8 cellular contexts compared by ENCODE assay signal in genomic region chr14:20632831-20633771, GRCh38. TPM values are rescaled to one million over a fixed set of nuclear protein-coding genes. Genes with fewer than 3 reads are reported as not detected.
DNase-seq lines count a peak whose midpoint lies in the region; ATAC-seq, FAIRE-seq and TF ChIP-seq lines count a peak whose summit lies in the region.

No MANE protein-coding gene starts in this region.

- peaks cover 48% of the 10 kb centered on the region for H3K4me1 Mint-ChIP-seq in activated T-cell treated with anti-CD3 and anti-CD28 coated beads, Interleukin-2, amount 50 U/mL, for 24 hours (ENCODE audit: low read depth)

- H3K27me3 ChIP-seq in foreskin keratinocyte (no peaks in the 10 kb centered on the region), neutrophil (peaks cover 100% of the 10 kb centered on the region)

- H3K36me3 Mint-ChIP-seq in activated T-cell treated with anti-CD3 and anti-CD28 coated beads, Interleukin-2, amount 50 U/mL, for 24 hours (ENCODE audit: low read depth), result no peaks in the 10 kb centered on the region

- no peak for FAIRE-seq in urothelium cell line (lab: Jason Lieb, UNC)

- peak overlapping the region; percentile 94 for H3K27ac Mint-ChIP-seq in activated T-cell treated with anti-CD3 and anti-CD28 coated beads, Interleukin-2, amount 50 U/mL, for 24 hours

- DNase-seq in AG09319 (ENCODE audit: extremely low read depth, low read depth) (peak; percentile 58), OCI-M1 (lab: John Stamatoyannopoulos, UW) (peak; percentile 94), foreskin keratinocyte (peak; percentile 74 to 89), urothelium cell line (ENCODE audit: low spot score) (peak; percentile 82)
- DNase-seq in activated T-cell treated with anti-CD3 and anti-CD28 coated beads, Interleukin-2, amount 50 U/mL, for 24 hours, result peak; percentile 82

- peaks cover 10% of the 10 kb centered on the region for H3K4me1 ChIP-seq in foreskin keratinocyte
- peaks cover 24 to 33% of the 10 kb centered on the region in 2 experiments for H3K4me1 ChIP-seq in neutrophil (ENCODE audit: control insufficient read depth in 1 of 2, insufficient read depth in 1 of 2, low read depth in 1 of 2, low read length in 1 of 2)

- H3K27ac ChIP-seq in foreskin keratinocyte (no peak overlapping the region), neutrophil (no peak overlapping the region)

- peak overlapping the region; percentile 80 for H3K4me3 Mint-ChIP-seq in activated T-cell treated with anti-CD3 and anti-CD28 coated beads, Interleukin-2, amount 50 U/mL, for 24 hours

- peaks cover 48% of the 10 kb centered on the region for H3K27me3 Mint-ChIP-seq in activated T-cell treated with anti-CD3 and anti-CD28 coated beads, Interleukin-2, amount 50 U/mL, for 24 hours

- TF ChIP-seq CTCF in AG09319 (IDR thresholded peaks at IDR 0.05; ENCODE audit: low read depth, low read length) (no peak), foreskin keratinocyte (conservative IDR thresholded peaks at IDR 0.05) (no peak), neutrophil (IDR thresholded peaks at IDR 0.05) (no peak)

- no peaks in the 10 kb centered on the region for H3K9me3 ChIP-seq in neutrophil

- ATAC-seq in GM19025 (IDR thresholded peaks at IDR 0.05; ENCODE audit: low read depth, unreplicated experiment) (peak; percentile 60), HG03442 (IDR thresholded peaks at IDR 0.05; ENCODE audit: unreplicated experiment) (peak; percentile 51), foreskin keratinocyte (peak; percentile 80)

- peak overlapping the region; percentile 12 to 14 for H3K4me3 ChIP-seq in neutrophil (ENCODE audit: low read depth in 1 of 2, low read length in 1 of 2)

- peaks cover 6% of the 10 kb centered on the region for H3K9me3 Mint-ChIP-seq in activated T-cell treated with anti-CD3 and anti-CD28 coated beads, Interleukin-2, amount 50 U/mL, for 24 hours

- no peaks in the 10 kb centered on the region for H3K36me3 ChIP-seq in neutrophil

RNA-seq across cellular contexts. Expression of gene OR6S1, which starts 8.4 kb away (rescaled TPM):
- not detected in 2 replicates for total RNA-seq in foreskin keratinocyte
- not detected in 2 replicates for polyA plus RNA-seq in foreskin keratinocyte

RNA-seq across cellular contexts. Expression of gene RNASE12, which starts 41.9 kb away (rescaled TPM):
- not detected in 2 replicates for total RNA-seq in foreskin keratinocyte
- not detected in 2 replicates for polyA plus RNA-seq in foreskin keratinocyte

RNA-seq across cellular contexts. Expression of gene RNASE11, which starts 45.3 kb away (rescaled TPM):
- not detected in 2 replicates for total RNA-seq in foreskin keratinocyte
- not detected in 2 replicates for polyA plus RNA-seq in foreskin keratinocyte

RNA-seq across cellular contexts. Expression of gene RNASE4, which starts 51.3 kb away (rescaled TPM):
- 3.3 and 6.5 TPM in 2 replicates for total RNA-seq in foreskin keratinocyte
- 3.0 and 5.5 TPM in 2 replicates for polyA plus RNA-seq in foreskin keratinocyte

RNA-seq across cellular contexts. Expression of gene ANG, which starts 55.5 kb away (rescaled TPM):
- 4.4 and 6.0 TPM in 2 replicates for total RNA-seq in foreskin keratinocyte
- polyA plus RNA-seq in foreskin keratinocyte, result 3.9 and 7.1 TPM in 2 replicates
